ENCODE assay signal across 8 cellular contexts in the genomic region with DNA sequence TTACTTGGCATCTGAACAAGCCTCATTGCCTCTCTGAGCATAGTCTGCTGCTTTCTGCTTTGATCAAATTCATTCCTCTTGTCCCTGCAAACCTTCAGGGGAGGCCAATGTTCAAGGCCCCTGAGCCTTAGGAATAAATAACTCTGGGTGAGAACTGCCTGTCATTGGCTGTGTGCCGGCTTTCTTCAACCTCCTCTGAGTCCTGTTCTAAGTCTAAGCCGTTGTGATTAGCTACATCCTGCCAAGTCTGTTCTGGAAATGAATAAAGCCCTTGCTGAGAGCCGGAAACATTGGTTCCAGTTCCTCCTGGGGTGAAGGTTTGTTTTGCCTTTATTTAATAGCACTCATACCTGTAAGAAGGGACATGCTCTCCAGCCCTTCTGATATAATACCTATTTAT. TPM values are rescaled to one million over a fixed set of nuclear protein-coding genes. Genes with fewer than 3 reads are reported as not detected.
A peak's percentile ranks its signal among the peaks of the same experiment; 100 is the strongest.
DNase-seq lines count a peak whose midpoint lies in the region; ATAC-seq and TF ChIP-seq lines count a peak whose summit lies in the region.

No MANE protein-coding gene starts in this region.

- H3K9ac ChIP-seq in BLaER1 treated with 17β-estradiol and CSF1 and Interleukin-3, amounts not matched to agents 10 nM and 100 nM = peak overlapping the region; percentile 9 to 60 (median 50); a peak in 17 of 22 replicates

- H3K4me1 ChIP-seq in BLaER1 treated with 17β-estradiol and CSF1 and Interleukin-3, amounts not matched to agents 10 nM and 100 nM = peaks cover 96 to 100% (median 99%) of the 10 kb centered on the region in 10 experiments
- H3K4me1 ChIP-seq in OCI-LY7 (ENCODE audit: insufficient read depth, low read length, poor library complexity, severe bottlenecking) = peaks cover 85% of the 10 kb centered on the region
- peaks cover 32 to 100% (median 70%) of the 10 kb centered on the region in 3 donors for H3K4me1 ChIP-seq in esophagus squamous epithelium
- H3K4me1 ChIP-seq in ovary (ENCODE audit: insufficient read depth) = peaks cover 30% of the 10 kb centered on the region

- no peak overlapping the region for H2AFZ ChIP-seq in OCI-LY7 (ENCODE audit: low read length)

- CTCF ChIA-PET in OCI-LY7 (lab: Charles Lee; ENCODE audit: unreplicated experiment) = no interaction called here

- WGBS in esophagus squamous epithelium, 2 donors = 14 to 23% methylated on average over 3 of the region's 3 CpGs
- WGBS in ovary, 3 donors = 1 to 4% (median 3%) methylated on average over 3 of the region's 3 CpGs

- no peaks in the 10 kb centered on the region for H3K9me2 ChIP-seq in OCI-LY7 (ENCODE audit: insufficient read depth, low read length)

- H3K9me3 ChIP-seq in BLaER1 treated with 17β-estradiol and CSF1 and Interleukin-3, amounts not matched to agents 10 nM and 100 nM (replicated peaks in 1 of 11) = no peaks in the 10 kb centered on the region
- H3K9me3 ChIP-seq in OCI-LY7 (ENCODE audit: low read length) (no peaks in the 10 kb centered on the region), esophagus squamous epithelium (no peaks in the 10 kb centered on the region), ovary (no peaks in the 10 kb centered on the region)

- BruUV-seq in OCI-LY7 (replicated peaks; lab: Mats Ljungman, UMichigan) = no TSS peak

- peak; percentile 47 for ATAC-seq in GM19467 (IDR thresholded peaks at IDR 0.05; ENCODE audit: unreplicated experiment)
- no peak for ATAC-seq in HG02840 (IDR thresholded peaks at IDR 0.05; ENCODE audit: low FRiP score, unreplicated experiment)

- H3K27ac ChIP-seq in BLaER1 treated with 17β-estradiol and CSF1 and Interleukin-3, amounts not matched to agents 10 nM and 100 nM = peak overlapping the region in 9 of 11 experiments; percentile 2 to 54 (median 31); a peak in 15 of 22 replicates
- H3K27ac ChIP-seq in OCI-LY7 (ENCODE audit: low read depth, low read length, poor library complexity, severe bottlenecking) (peak overlapping the region; percentile 51), esophagus squamous epithelium (peak overlapping the region; percentile 19 to 62 (median 48)), ovary (no peak overlapping the region)

- no peak for TF ChIP-seq EP300 in ovary (IDR thresholded peaks at IDR 0.05)

- peak overlapping the region; percentile 51 to 95 (median 82) for H3K4me2 ChIP-seq in BLaER1 treated with 17β-estradiol and CSF1 and Interleukin-3, amounts not matched to agents 10 nM and 100 nM
- H3K4me2 ChIP-seq in OCI-LY7 (ENCODE audit: low read length) = peak overlapping the region; percentile 61

- H3K27me3 ChIP-seq in BLaER1 treated with 17β-estradiol and CSF1 and Interleukin-3, amounts not matched to agents 10 nM and 100 nM = no peaks in the 10 kb centered on the region
- H3K27me3 ChIP-seq in esophagus squamous epithelium (no peaks in the 10 kb centered on the region), ovary (no peaks in the 10 kb centered on the region)

- no peak overlapping the region for H3K4me3 ChIP-seq in BLaER1 treated with 17β-estradiol and CSF1 and Interleukin-3, amounts not matched to agents 10 nM and 100 nM
- H3K4me3 ChIP-seq in OCI-LY7 (ENCODE audit: low read depth, low read length, poor library complexity, severe bottlenecking) (peak overlapping the region; percentile 31), esophagus squamous epithelium (no peak overlapping the region), ovary (no peak overlapping the region)

- peaks cover 12 to 47% (median 43%) of the 10 kb centered on the region in 11 experiments; a peak in 19 of 22 replicates for H3K36me3 ChIP-seq in BLaER1 treated with 17β-estradiol and CSF1 and Interleukin-3, amounts not matched to agents 10 nM and 100 nM
- H3K36me3 ChIP-seq in OCI-LY7 (ENCODE audit: insufficient read depth, low read length) (peaks cover 76% of the 10 kb centered on the region), esophagus squamous epithelium (no peaks in the 10 kb centered on the region), ovary (no peaks in the 10 kb centered on the region)

- H4K20me1 ChIP-seq in BLaER1 treated with 17β-estradiol and CSF1 and Interleukin-3, amounts not matched to agents 10 nM and 100 nM = peaks cover 98 to 100% (median 100%) of the 10 kb centered on the region in 11 experiments
- H4K20me1 ChIP-seq in OCI-LY7 (ENCODE audit: insufficient read depth, low read length) = peaks cover 65% of the 10 kb centered on the region

- DNase-seq in OCI-LY7 (ENCODE audit: low spot score) = peak; percentile 55
- no peak for DNase-seq in esophagus squamous epithelium (lab: John Stamatoyannopoulos, UW)
- peak in 4 of 5 donors; percentile 64 to 82 (median 74) for DNase-seq in ovary
- DNase-seq in DMS53 (lab: John Stamatoyannopoulos, UW) = no peak
- no peak for DNase-seq in NCI-H748 treated with DMSO at 0.1 percent for 48 hours (lab: John Stamatoyannopoulos, UW)

- TF ChIP-seq CTCF in OCI-LY7 (conservative IDR thresholded peaks at IDR 0.05; ENCODE audit: low read length) = no peak
- TF ChIP-seq CTCF in esophagus squamous epithelium (IDR thresholded peaks at IDR 0.05) = no peak
- TF ChIP-seq CTCF in ovary (IDR thresholded peaks at IDR 0.05) = no peak

- TF ChIP-seq POLR2A in esophagus squamous epithelium (IDR thresholded peaks at IDR 0.05) = no peak
- no peak for TF ChIP-seq POLR2A in ovary (IDR thresholded peaks at IDR 0.05)

- intact Hi-C loops in OCI-LY7 (cut with micrococcal nuclease; ENCODE audit: unreplicated experiment) = no loop called here
- intact Hi-C loops in esophagus squamous epithelium (cut with DNase I) = no loop called here
- intact Hi-C loops in ovary (cut with DNase I) = no loop called here

- H3K79me2 ChIP-seq in OCI-LY7 (ENCODE audit: insufficient read depth, low read depth, low read length) = peaks cover 99% of the 10 kb centered on the region

- POLR2A ChIA-PET in OCI-LY7 (lab: Charles Lee) = interaction anchor here (1.0 to 1.4 kb wide), 3 partner anchors 11 to 69 kb away, joined by 5 to 7 read pairs (median 5); no protein-coding TSS in a partner anchor

RNA-seq across cellular contexts. Expression of a gene that starts 13.8 kb away (rescaled TPM):
- 63.6 and 65.0 TPM in 2 replicates for total RNA-seq in OCI-LY7 (2014; rRNA removed; shearing (Covaris generic))
- total RNA-seq in OCI-LY7 (2022) = 76.5 and 77.5 TPM in 2 replicates
- total RNA-seq in esophagus squamous epithelium = 10 to 100 TPM; 29.6 to 38.1 (median 32.6) TPM
- 10 to 100 TPM; 27.9 to 72.1 (median 47.1) TPM for total RNA-seq in ovary
- polyA plus RNA-seq in ovary = 10 to 100 TPM; 27.0 to 47.9 TPM

RNA-seq across cellular contexts. Expression of a gene that starts 53.8 kb away (rescaled TPM):
- total RNA-seq in OCI-LY7 (2014; rRNA removed; shearing (Covaris generic)) = 17.1 and 17.8 TPM in 2 replicates
- total RNA-seq in OCI-LY7 (2022) = 36.7 and 38.6 TPM in 2 replicates
- 10 to 100 TPM in 3 of 4 donors, 1 to 10 TPM in 1; 9.8 to 18.7 (median 16.4) TPM for total RNA-seq in esophagus squamous epithelium
- total RNA-seq in ovary = 10 to 100 TPM; 18.5 to 39.1 (median 29.4) TPM
- polyA plus RNA-seq in ovary = 10 to 100 TPM; 16.0 to 18.9 TPM

Comparison
In these comparisons a context has a peak if more than half of its experiments do, and no peak if none do; other contexts are left out.
1. H3K27ac ChIP-seq: peak in BLaER1 treated with 17β-estradiol and CSF1 and Interleukin-3, amounts not matched to agents 10 nM and 100 nM (9 of 11), OCI-LY7 (single experiment) and esophagus squamous epithelium (4 of 4); none in ovary (0 of 2).
2. DNase-seq: peak in OCI-LY7 (single experiment) and ovary (4 of 5); none in esophagus squamous epithelium (single experiment), DMS53 (single experiment) and NCI-H748 treated with DMSO at 0.1 percent for 48 hours (single experiment).